Comparison of ENCODE assay signal across 16 cellular contexts in the genomic region with DNA sequence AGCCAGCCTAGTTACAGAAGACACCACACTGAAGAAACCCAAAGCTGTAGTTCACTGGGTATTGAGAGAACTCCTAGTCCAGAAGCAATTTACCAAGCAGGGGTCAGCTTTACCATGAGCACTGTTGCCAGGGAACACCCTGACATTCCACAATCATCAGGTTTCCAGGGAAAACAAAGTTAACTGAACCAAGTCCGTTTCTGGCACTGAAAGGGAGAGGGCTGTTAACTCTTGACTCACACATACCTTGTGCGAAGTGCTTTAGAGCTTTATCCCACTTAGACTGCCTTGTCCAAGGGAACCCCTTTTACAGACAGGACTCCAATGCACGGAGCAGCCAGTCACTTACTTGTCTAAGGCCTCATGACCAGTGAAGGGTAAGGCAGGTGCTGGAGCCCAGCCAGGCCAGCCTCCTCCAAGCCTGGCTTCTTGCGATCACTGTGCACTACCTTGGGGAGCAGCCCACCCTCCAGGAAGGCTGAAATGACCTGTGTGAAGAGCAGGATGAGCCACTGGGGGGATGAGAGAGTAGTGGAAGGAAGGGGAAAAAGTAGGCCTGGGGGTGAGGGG. TPM values are rescaled to one million over a fixed set of nuclear protein-coding genes. Genes with fewer than 3 reads are reported as not detected.
DNase-seq lines count a peak whose midpoint lies in the region; TF ChIP-seq lines count a peak whose summit lies in the region.
"Had no signal": no experiment of that assay in that cellular context is flagged by ENCODE, and none has a peak within 500 bp of the region (broad histone marks: within the 10 kb centered on the region; RNA-seq: fewer than 3 reads in every experiment).

No MANE protein-coding gene starts in this region.

- peak overlapping the region; percentile 45 for H3K23ac ChIP-seq in mesendoderm (ENCODE audit: low read length)

- no peak overlapping the region for H2BK15ac ChIP-seq in mesendoderm (replicated peaks; ENCODE audit: low read depth)

- H3K27me3 ChIP-seq in mesendoderm (ENCODE audit: insufficient read depth, low read length, poor library complexity) (no peaks in the 10 kb centered on the region), skeletal muscle tissue (ENCODE audit: control insufficient read depth in 3 of 3, insufficient read depth in 3 of 3, low read length in 3 of 3) (no peaks in the 10 kb centered on the region)
- H3K27me3 ChIP-seq: BE2C had no signal

- TF ChIP-seq RAD21 in Ishikawa (IDR thresholded peaks at IDR 0.05; ENCODE audit: low read depth) = no peak

- H3K36me3 ChIP-seq in mesendoderm (ENCODE audit: control insufficient read depth, insufficient read depth, low read length) = no peaks in the 10 kb centered on the region
- H3K36me3 ChIP-seq in skeletal muscle tissue (ENCODE audit: control insufficient read depth in 3 of 3, insufficient read depth in 3 of 3, low read length in 3 of 3) = peaks cover 0 to 3% (median 2%) of the 10 kb centered on the region in 3 donors
- H3K36me3 ChIP-seq: BE2C had no signal

- H3K4me1 ChIP-seq in mesendoderm (ENCODE audit: control insufficient read depth, low read depth, low read length) = no peaks in the 10 kb centered on the region
- peaks cover 41 to 64% (median 53%) of the 10 kb centered on the region in 3 donors for H3K4me1 ChIP-seq in skeletal muscle tissue (ENCODE audit: control insufficient read depth in 3 of 3, insufficient read depth in 3 of 3, low read length in 3 of 3)
- H3K4me1 ChIP-seq: BE2C had no signal

- H3K18ac ChIP-seq in mesendoderm (ENCODE audit: low read length) = no peak overlapping the region

- H3K27ac ChIP-seq in mesendoderm (ENCODE audit: low read depth, low read length) = no peak overlapping the region
- H3K27ac ChIP-seq in skeletal muscle tissue (ENCODE audit: low read depth, low read length) = peak overlapping the region; percentile 82

- TF ChIP-seq CTCF in astrocyte of the cerebellum (IDR thresholded peaks at IDR 0.05; ENCODE audit: low read depth, low read length, missing control alignments) = no peak

- H3K9ac ChIP-seq in mesendoderm (ENCODE audit: low read length) = no peak overlapping the region
- H3K9ac ChIP-seq in skeletal muscle tissue (ENCODE audit: low read depth in 1 of 3, low read length in 3 of 3) = peak overlapping the region; percentile 25 to 68 (median 39)

- no CpG with 5 or more reads among the region's 4 CpGs for WGBS in mesendoderm (ENCODE audit: extremely low coverage, insufficient coverage, low lambda C conversion rate)

- no peak overlapping the region for H2BK5ac ChIP-seq in mesendoderm (ENCODE audit: low read length)

- H3K79me1 ChIP-seq in mesendoderm (ENCODE audit: low read length) = no peaks in the 10 kb centered on the region

- H3K4me3 ChIP-seq in astrocyte of the cerebellum (ENCODE audit: low read depth, low read length) (no peak overlapping the region), mesendoderm (ENCODE audit: low read length) (no peak overlapping the region), skeletal muscle tissue (ENCODE audit: low read length in 3 of 3) (peak overlapping the region; percentile 6 to 18 (median 15))
- H3K4me3 ChIP-seq: lung had no signal

- no peak overlapping the region for H2AK5ac ChIP-seq in mesendoderm (ENCODE audit: low read length)

- no peaks in the 10 kb centered on the region for H3K79me2 ChIP-seq in mesendoderm (ENCODE audit: control insufficient read depth, insufficient read depth, low read length)

- DNase-seq in astrocyte of the cerebellum (ENCODE audit: low read depth) (peak; percentile 24), mesendoderm (no peak), SW 1271 (lab: John Stamatoyannopoulos, UW) (no peak), NCI-H1092 (lab: John Stamatoyannopoulos, UW) (no peak), NCI-H2171 treated with DMSO at 0.1 percent for 48 hours (lab: John Stamatoyannopoulos, UW) (no peak)
- DNase-seq: amniotic stem cell; BE2C; foreskin fibroblast; HFFc6; SHP77 treated with DMSO at 0.1 percent for 48 hours; stimulated activated CD4-positive, alpha-beta T cell treated with anti-CD3 and anti-CD28 coated beads, Interleukin-4, amount 100 ng/mL, for 1 hour had no signal

- no peak overlapping the region for H3K4me2 ChIP-seq in mesendoderm (ENCODE audit: low read length)

- H3K9me3 ChIP-seq in skeletal muscle tissue (ENCODE audit: control insufficient read depth in 3 of 3, low read length in 3 of 3) = no peaks in the 10 kb centered on the region
- H3K9me3 ChIP-seq: BE2C had no signal

- H4K5ac ChIP-seq in mesendoderm (ENCODE audit: low read length) = no peak overlapping the region

- no peak overlapping the region for H4K8ac ChIP-seq in mesendoderm (ENCODE audit: low read depth, low read length)

- no peak overlapping the region for H3K56ac ChIP-seq in mesendoderm (ENCODE audit: low read length)

- no peak overlapping the region for H3K4ac ChIP-seq in mesendoderm (ENCODE audit: low read depth, low read length)

- no peak overlapping the region for H2BK120ac ChIP-seq in mesendoderm (ENCODE audit: low read depth, low read length)

- TF ChIP-seq EP300 in Ishikawa (IDR thresholded peaks at IDR 0.05; ENCODE audit: borderline replicate concordance) = no peak

- in situ Hi-C loops in astrocyte of the cerebellum (cut with HindIII; ENCODE audit: low sequenced_read_pairs) = no loop called here

TF ChIP-seq in Ishikawa, 13 proteins besides CTCF, POLR2A, EP300 and RAD21:
- TF ChIP-seq, protein P1, sequence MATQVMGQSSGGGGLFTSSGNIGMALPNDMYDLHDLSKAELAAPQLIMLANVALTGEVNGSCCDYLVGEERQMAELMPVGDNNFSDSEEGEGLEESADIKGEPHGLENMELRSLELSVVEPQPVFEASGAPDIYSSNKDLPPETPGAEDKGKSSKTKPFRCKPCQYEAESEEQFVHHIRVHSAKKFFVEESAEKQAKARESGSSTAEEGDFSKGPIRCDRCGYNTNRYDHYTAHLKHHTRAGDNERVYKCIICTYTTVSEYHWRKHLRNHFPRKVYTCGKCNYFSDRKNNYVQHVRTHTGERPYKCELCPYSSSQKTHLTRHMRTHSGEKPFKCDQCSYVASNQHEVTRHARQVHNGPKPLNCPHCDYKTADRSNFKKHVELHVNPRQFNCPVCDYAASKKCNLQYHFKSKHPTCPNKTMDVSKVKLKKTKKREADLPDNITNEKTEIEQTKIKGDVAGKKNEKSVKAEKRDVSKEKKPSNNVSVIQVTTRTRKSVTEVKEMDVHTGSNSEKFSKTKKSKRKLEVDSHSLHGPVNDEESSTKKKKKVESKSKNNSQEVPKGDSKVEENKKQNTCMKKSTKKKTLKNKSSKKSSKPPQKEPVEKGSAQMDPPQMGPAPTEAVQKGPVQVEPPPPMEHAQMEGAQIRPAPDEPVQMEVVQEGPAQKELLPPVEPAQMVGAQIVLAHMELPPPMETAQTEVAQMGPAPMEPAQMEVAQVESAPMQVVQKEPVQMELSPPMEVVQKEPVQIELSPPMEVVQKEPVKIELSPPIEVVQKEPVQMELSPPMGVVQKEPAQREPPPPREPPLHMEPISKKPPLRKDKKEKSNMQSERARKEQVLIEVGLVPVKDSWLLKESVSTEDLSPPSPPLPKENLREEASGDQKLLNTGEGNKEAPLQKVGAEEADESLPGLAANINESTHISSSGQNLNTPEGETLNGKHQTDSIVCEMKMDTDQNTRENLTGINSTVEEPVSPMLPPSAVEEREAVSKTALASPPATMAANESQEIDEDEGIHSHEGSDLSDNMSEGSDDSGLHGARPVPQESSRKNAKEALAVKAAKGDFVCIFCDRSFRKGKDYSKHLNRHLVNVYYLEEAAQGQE (IDR thresholded peaks at IDR 0.05; ENCODE audit: low read depth) = no peak
- TF ChIP-seq CEBPB (IDR thresholded peaks at IDR 0.05) (no peak), TCF12 (IDR thresholded peaks at IDR 0.05; ENCODE audit: low read depth) (no peak), YY1 (IDR thresholded peaks at IDR 0.05; ENCODE audit: low read depth) (no peak), TEAD4 (IDR thresholded peaks at IDR 0.05) (0 out of 2 replicates have a peak, but pooled peaks have one; percentile 18), FOXM1 (IDR thresholded peaks at IDR 0.05; ENCODE audit: borderline replicate concordance, low read depth) (no peak), TAF1 (IDR thresholded peaks at IDR 0.05; ENCODE audit: low read depth) (no peak), ZBTB7A (IDR thresholded peaks at IDR 0.05; ENCODE audit: low read depth) (no peak), EGR1 (IDR thresholded peaks at IDR 0.05) (no peak), CREB1 (IDR thresholded peaks at IDR 0.05; ENCODE audit: low read depth) (no peak), NFIC (IDR thresholded peaks at IDR 0.05) (peak; percentile 42)
- TF ChIP-seq, protein P2, sequence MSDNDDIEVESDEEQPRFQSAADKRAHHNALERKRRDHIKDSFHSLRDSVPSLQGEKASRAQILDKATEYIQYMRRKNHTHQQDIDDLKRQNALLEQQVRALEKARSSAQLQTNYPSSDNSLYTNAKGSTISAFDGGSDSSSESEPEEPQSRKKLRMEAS (IDR thresholded peaks at IDR 0.05) = no peak
- TF ChIP-seq, protein P3, sequence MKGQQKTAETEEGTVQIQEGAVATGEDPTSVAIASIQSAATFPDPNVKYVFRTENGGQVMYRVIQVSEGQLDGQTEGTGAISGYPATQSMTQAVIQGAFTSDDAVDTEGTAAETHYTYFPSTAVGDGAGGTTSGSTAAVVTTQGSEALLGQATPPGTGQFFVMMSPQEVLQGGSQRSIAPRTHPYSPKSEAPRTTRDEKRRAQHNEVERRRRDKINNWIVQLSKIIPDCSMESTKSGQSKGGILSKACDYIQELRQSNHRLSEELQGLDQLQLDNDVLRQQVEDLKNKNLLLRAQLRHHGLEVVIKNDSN (IDR thresholded peaks at IDR 0.05) = no peak
TF ChIP-seq in Ishikawa: peak in this region for 2.

RNA-seq across cellular contexts. Expression of a gene that starts 53.9 kb away (rescaled TPM):
- polyA plus RNA-seq in mesendoderm (2013, experiment 1 of 2) = 0.69 TPM
- 0.77 TPM for polyA plus RNA-seq in mesendoderm (2013, experiment 2 of 2)
- 24.0 TPM for total RNA-seq in skeletal muscle tissue
- total RNA-seq: MCF 10A; natural killer cell treated with Interleukin-12 subunit alpha and Interleukin-12 subunit beta and Interleukin-15 and Interleukin-18, amount 100 ng/mL, for 72 hours had no signal

Comparison
In these comparisons a context has a peak if more than half of its experiments do, and no peak if none do; other contexts are left out.
1. H3K4me3 ChIP-seq: peak in skeletal muscle tissue (3 of 3); none in astrocyte of the cerebellum (single experiment) and mesendoderm (single experiment).